ENCODE assay signal across 24 cellular contexts in genomic region chr6:168412456-168412855, GRCh38. TPM values are rescaled to one million over a fixed set of nuclear protein-coding genes. Genes with fewer than 3 reads are reported as not detected.
DNase-seq lines count a peak whose midpoint lies in the region; FAIRE-seq and TF ChIP-seq lines count a peak whose summit lies in the region.
"Had no signal": no experiment of that assay in that cellular context is flagged by ENCODE, and none has a peak within 500 bp of the region (broad histone marks: within the 10 kb centered on the region; RNA-seq: fewer than 3 reads in every experiment).

No MANE protein-coding gene starts in this region.

- no peak overlapping the region for H3K27ac ChIP-seq in coronary artery
- no peak overlapping the region for H3K27ac ChIP-seq in kidney (ENCODE audit: low read depth in 2 of 2, low read length in 2 of 2)
- no peak overlapping the region for H3K27ac ChIP-seq in colonic mucosa

- H3K27me3 Mint-ChIP-seq in osteocyte (ENCODE audit: unreplicated experiment): no peaks in the 10 kb centered on the region
- H3K27me3 Mint-ChIP-seq: CD4-positive, alpha-beta memory T cell had no signal

- no peak overlapping the region for H3K27ac Mint-ChIP-seq in osteocyte (ENCODE audit: unreplicated experiment)
- H3K27ac Mint-ChIP-seq: CD4-positive, alpha-beta memory T cell; GM23338; HFFc6 had no signal

- no peak overlapping the region for H3K9ac ChIP-seq in kidney (ENCODE audit: low read length in 2 of 2)
- no peak overlapping the region for H3K9ac ChIP-seq in colonic mucosa (ENCODE audit: low read depth in 2 of 2, low read length in 2 of 2)

- FAIRE-seq in kidney (lab: Jason Lieb, UNC): no peak
- no peak for FAIRE-seq in urothelium cell line (lab: Jason Lieb, UNC)
- FAIRE-seq: GM12891, GM19239, H54 had no signal

- no peaks in the 10 kb centered on the region for H3K36me3 Mint-ChIP-seq in osteocyte (ENCODE audit: unreplicated experiment)
- H3K36me3 Mint-ChIP-seq: CD4-positive, alpha-beta memory T cell had no signal

- H3K9me3 Mint-ChIP-seq in osteocyte (ENCODE audit: unreplicated experiment): no peaks in the 10 kb centered on the region
- H3K9me3 Mint-ChIP-seq: CD4-positive, alpha-beta memory T cell; GM23338 had no signal

- DNase-seq in coronary artery (ENCODE audit: low spot score): peak; percentile 68
- DNase-seq in kidney: peak; percentile 52
- DNase-seq in osteocyte (ENCODE audit: extremely low spot score, unreplicated experiment): peak; percentile 77
- peak; percentile 16 for DNase-seq in urothelium cell line (ENCODE audit: low spot score)
- DNase-seq in stimulated activated CD8-positive, alpha-beta memory T cell treated with anti-CD3 and anti-CD28 coated beads, Interleukin-4, amount 100 ng/mL, for 48 hours: no peak
- DNase-seq in cerebellar cortex (ENCODE audit: low spot score): no peak
- DNase-seq in H4 (ENCODE audit: low spot score): no peak
- no peak for DNase-seq in colonic mucosa
- DNase-seq: C1 segment of cervical spinal cord; Calu3; CD4-positive, alpha-beta memory T cell; COR-L47; DMS53; DMS79 treated with DMSO at 0.1 percent for 48 hours; GF-D8; HFFc6 had no signal

- no peaks in the 10 kb centered on the region for H3K27me3 ChIP-seq in colonic mucosa

- H3K9me3 ChIP-seq in kidney (ENCODE audit: control insufficient read depth in 1 of 2, low read length in 2 of 2) (no peaks in the 10 kb centered on the region), colonic mucosa (no peaks in the 10 kb centered on the region)
- H3K9me3 ChIP-seq: HAP-1 had no signal

- H3K4me3 Mint-ChIP-seq in osteocyte (ENCODE audit: unreplicated experiment): no peak overlapping the region
- H3K4me3 Mint-ChIP-seq: CD4-positive, alpha-beta memory T cell; GM23338; HFFc6 had no signal

- TF ChIP-seq CTCF in coronary artery (IDR thresholded peaks at IDR 0.05) (no peak), kidney (IDR thresholded peaks at IDR 0.05; ENCODE audit: borderline replicate concordance, extremely low read depth, insufficient read depth) (no peak), osteocyte (IDR thresholded peaks at IDR 0.05) (no peak), colonic mucosa (IDR thresholded peaks at IDR 0.05) (no peak)

- intact Hi-C loops in kidney (cut with DNase I) (no loop called here), colonic mucosa (cut with DNase I) (no loop called here)

- H3K4me1 ChIP-seq in kidney (ENCODE audit: control insufficient read depth in 1 of 2, insufficient read depth in 1 of 2, low read depth in 1 of 2, low read length in 2 of 2) (no peaks in the 10 kb centered on the region), colonic mucosa (no peaks in the 10 kb centered on the region)
- H3K4me1 ChIP-seq: HAP-1 had no signal

- H3K36me3 ChIP-seq in kidney (ENCODE audit: control insufficient read depth in 1 of 2, insufficient read depth in 2 of 2, low read length in 2 of 2) (no peaks in the 10 kb centered on the region), colonic mucosa (no peaks in the 10 kb centered on the region)
- H3K36me3 ChIP-seq: HAP-1 had no signal

- H3K4me3 ChIP-seq in coronary artery (no peak overlapping the region), kidney (ENCODE audit: low read length in 2 of 2) (no peak overlapping the region), colonic mucosa (no peak overlapping the region)
- H3K4me3 ChIP-seq: GM23338, HAP-1 had no signal

- peaks cover 17% of the 10 kb centered on the region for H3K4me1 Mint-ChIP-seq in osteocyte (ENCODE audit: unreplicated experiment)
- H3K4me1 Mint-ChIP-seq: CD4-positive, alpha-beta memory T cell had no signal

RNA-seq across cellular contexts. Expression of gene SMOC2, which starts 28.5 kb away (rescaled TPM):
- total RNA-seq in kidney (13.1 TPM), osteocyte (11.5 and 11.6 TPM in 2 replicates), colonic mucosa (10 to 100 TPM; 25.6 to 29.6 TPM)
- polyA plus RNA-seq in kidney (ENCODE audit: insufficient read depth, low read depth, low replicate concordance): 6.5 TPM
- 0.08 and 0.66 TPM in 2 replicates for total RNA-seq in H4 (2014; rRNA removed; shearing (Covaris generic))
- total RNA-seq: A172; CD4-positive, alpha-beta memory T cell; Daoy; HFFc6 had no signal
- polyA plus RNA-seq: BJ; CD4-positive, alpha-beta memory T cell had no signal

Comparison
In these comparisons a context has a peak if more than half of its experiments do, and no peak if none do; other contexts are left out.
1. DNase-seq: peak in coronary artery (single experiment), kidney (single experiment), osteocyte (single experiment) and urothelium cell line (single experiment); none in stimulated activated CD8-positive, alpha-beta memory T cell treated with anti-CD3 and anti-CD28 coated beads, Interleukin-4, amount 100 ng/mL, for 48 hours (single experiment), cerebellar cortex (single experiment), H4 (single experiment) and colonic mucosa (single experiment).